8 cellular contexts compared by ENCODE assay signal in the genomic region with DNA sequence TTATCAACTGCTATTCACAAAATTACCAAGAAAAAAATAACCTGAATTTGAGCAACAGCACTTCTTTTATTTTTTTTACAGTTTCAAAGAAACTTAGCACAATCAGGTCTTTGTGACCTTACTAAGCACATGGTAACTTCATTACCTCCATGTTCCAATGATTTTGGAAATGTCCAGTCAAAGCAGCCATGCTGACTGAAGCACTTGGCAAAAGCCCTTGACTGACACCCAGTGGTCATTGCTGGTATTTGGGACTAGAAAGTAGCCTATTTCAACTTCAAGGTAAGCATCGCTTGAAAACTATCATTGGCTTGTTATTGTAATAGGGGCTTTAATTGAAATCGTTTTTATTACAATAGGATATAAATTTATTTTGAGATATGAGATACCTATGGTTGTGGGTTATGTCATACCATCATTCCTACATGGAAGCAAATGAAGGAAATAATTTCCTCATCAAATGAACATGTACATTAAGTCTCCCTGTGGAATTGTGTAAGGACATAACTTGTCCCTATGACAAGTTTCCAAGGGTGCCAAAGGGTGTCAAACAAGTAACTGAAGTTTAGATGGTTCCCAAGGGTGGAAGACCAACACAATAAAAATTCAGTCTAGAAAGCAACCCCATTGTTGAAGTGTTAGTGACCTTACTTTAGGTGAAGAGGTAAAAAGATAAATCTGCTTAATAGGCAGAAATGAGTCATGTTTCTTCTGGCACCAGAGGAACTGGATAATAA. TPM values are rescaled to one million over a fixed set of nuclear protein-coding genes. Genes with fewer than 3 reads are reported as not detected.
DNase-seq lines count a peak whose midpoint lies in the region; ATAC-seq and TF ChIP-seq lines count a peak whose summit lies in the region.

No MANE protein-coding gene starts in this region.

- H3K27me3 Mint-ChIP-seq in activated naive CD4-positive, alpha-beta T cell treated with anti-CD3 and anti-CD28 coated beads, Interleukin-2, amount 10 ng/mL, durations not matched to agents 7 days and 5 days = no peaks in the 10 kb centered on the region
- H3K27me3 Mint-ChIP-seq in effector memory CD8-positive, alpha-beta T cell = no peaks in the 10 kb centered on the region

- intact Hi-C loops in left cardiac atrium (cut with DNase I) = loop anchor here in 1 of 2 donors (5.0 kb wide), 2 partner anchors 1055 to 1910 kb away; no protein-coding TSS in a partner anchor

- TF ChIP-seq CTCF in retinal pigment epithelial cell (conservative IDR thresholded peaks at IDR 0.05; ENCODE audit: low read depth, low read length) = peak; percentile 98

- no peak overlapping the region for H3K27ac Mint-ChIP-seq in activated naive CD4-positive, alpha-beta T cell treated with anti-CD3 and anti-CD28 coated beads, Interleukin-2, amount 10 ng/mL, durations not matched to agents 7 days and 5 days
- H3K27ac Mint-ChIP-seq in effector memory CD8-positive, alpha-beta T cell = no peak overlapping the region

- no peak overlapping the region for H3K4me3 ChIP-seq in retinal pigment epithelial cell (ENCODE audit: low read length)

- H3K36me3 Mint-ChIP-seq in activated naive CD4-positive, alpha-beta T cell treated with anti-CD3 and anti-CD28 coated beads, Interleukin-2, amount 10 ng/mL, durations not matched to agents 7 days and 5 days = no peaks in the 10 kb centered on the region
- no peaks in the 10 kb centered on the region for H3K36me3 Mint-ChIP-seq in effector memory CD8-positive, alpha-beta T cell (ENCODE audit: insufficient read depth)

- ATAC-seq in GM19468 (IDR thresholded peaks at IDR 0.05; ENCODE audit: extremely low read depth, unreplicated experiment) (peak; percentile 48), HG03457 (IDR thresholded peaks at IDR 0.05; ENCODE audit: unreplicated experiment) (peak; percentile 79), left cardiac atrium (peak in 1 of 2 donors; percentile 41)
- ATAC-seq in effector memory CD8-positive, alpha-beta T cell (replicated peaks) = no peak

- peak; percentile 49 for DNase-seq in ELF-1 (ENCODE audit: low read depth, low spot score)
- peak; percentile 20 for DNase-seq in NOMO-1 treated with DMSO at 0.1 percent for 48 hours (lab: John Stamatoyannopoulos, UW; ENCODE audit: unreplicated experiment)
- peak; percentile 58 for DNase-seq in activated naive CD4-positive, alpha-beta T cell treated with anti-CD3 and anti-CD28 coated beads, Interleukin-2, amount 10 ng/mL, durations not matched to agents 7 days and 5 days
- peak; percentile 28 for DNase-seq in left cardiac atrium
- DNase-seq in retinal pigment epithelial cell (ENCODE audit: low read depth) = no peak
- no peak for DNase-seq in effector memory CD8-positive, alpha-beta T cell

- H3K9me3 Mint-ChIP-seq in activated naive CD4-positive, alpha-beta T cell treated with anti-CD3 and anti-CD28 coated beads, Interleukin-2, amount 10 ng/mL, durations not matched to agents 7 days and 5 days = no peaks in the 10 kb centered on the region
- H3K9me3 Mint-ChIP-seq in effector memory CD8-positive, alpha-beta T cell = peaks cover 0 to 7% of the 10 kb centered on the region in 2 donors

- no peak overlapping the region for H3K4me3 Mint-ChIP-seq in activated naive CD4-positive, alpha-beta T cell treated with anti-CD3 and anti-CD28 coated beads, Interleukin-2, amount 10 ng/mL, durations not matched to agents 7 days and 5 days
- H3K4me3 Mint-ChIP-seq in effector memory CD8-positive, alpha-beta T cell = no peak overlapping the region

- CTCF ChIA-PET in activated naive CD4-positive, alpha-beta T cell treated with anti-CD3 and anti-CD28 coated beads, Interleukin-2, amount 10 ng/mL, durations not matched to agents 7 days and 5 days (lab: Charles Lee) = no interaction called here

- no peaks in the 10 kb centered on the region for H3K4me1 Mint-ChIP-seq in activated naive CD4-positive, alpha-beta T cell treated with anti-CD3 and anti-CD28 coated beads, Interleukin-2, amount 10 ng/mL, durations not matched to agents 7 days and 5 days
- H3K4me1 Mint-ChIP-seq in effector memory CD8-positive, alpha-beta T cell (ENCODE audit: low read depth in 2 of 2) = no peaks in the 10 kb centered on the region

RNA-seq across cellular contexts. Expression of a gene that starts 15.2 kb away (rescaled TPM):
- not detected for total RNA-seq in left cardiac atrium

Comparison
In these comparisons a context has a peak if more than half of its experiments do, and no peak if none do; other contexts are left out.
1. DNase-seq: peak in ELF-1 (single experiment), NOMO-1 treated with DMSO at 0.1 percent for 48 hours (single experiment), activated naive CD4-positive, alpha-beta T cell treated with anti-CD3 and anti-CD28 coated beads, Interleukin-2, amount 10 ng/mL, durations not matched to agents 7 days and 5 days (single experiment) and left cardiac atrium (single experiment); none in retinal pigment epithelial cell (single experiment) and effector memory CD8-positive, alpha-beta T cell (0 of 3).